ENCODE assay signal across 8 cellular contexts in the genomic region with DNA sequence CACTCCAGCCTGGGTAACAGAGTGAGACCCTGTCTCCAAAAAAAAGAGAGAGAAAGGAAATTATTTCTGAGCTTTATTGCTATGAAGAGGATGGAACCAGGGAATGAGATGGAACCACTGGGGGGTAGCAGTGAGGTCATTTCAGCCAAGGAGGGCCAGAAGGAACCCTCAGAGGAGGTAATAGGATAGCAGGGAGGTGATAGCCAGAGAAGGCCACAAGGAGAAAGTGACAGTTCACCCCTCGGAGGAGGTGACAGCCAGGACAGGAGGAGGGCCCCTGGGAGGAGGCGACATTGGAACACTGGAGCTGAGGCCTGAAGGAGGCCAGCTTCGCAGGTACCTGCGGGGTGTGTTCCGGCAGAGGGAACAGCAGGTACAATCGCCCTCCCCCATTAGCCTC. TPM values are rescaled to one million over a fixed set of nuclear protein-coding genes. Genes with fewer than 3 reads are reported as not detected.
DNase-seq lines count a peak whose midpoint lies in the region; ATAC-seq and TF ChIP-seq lines count a peak whose summit lies in the region.

No MANE protein-coding gene starts in this region.

- intact Hi-C loops in upper lobe of right lung (cut with DNase I) = no loop called here

- no peaks in the 10 kb centered on the region for H3K9me3 ChIP-seq in upper lobe of right lung

- peak overlapping the region; percentile 83 for H3K4me3 Mint-ChIP-seq in activated CD4-positive, alpha-beta memory T cell treated with anti-CD3 and anti-CD28 coated beads, Interleukin-2, amount 10 ng/mL, durations not matched to agents 7 days and 5 days

- in situ Hi-C loops in Caki2 (cut with HindIII; ENCODE audit: low pct_unique_long_range_greater_than_20kb, low sequenced_read_pairs) = no loop called here

- no peak overlapping the region for H3K4me3 ChIP-seq in kidney epithelial cell (ENCODE audit: low read depth, low read length)
- peak overlapping the region; percentile 93 for H3K4me3 ChIP-seq in upper lobe of right lung

- peaks cover 1% of the 10 kb centered on the region for H3K27me3 Mint-ChIP-seq in activated CD4-positive, alpha-beta memory T cell treated with anti-CD3 and anti-CD28 coated beads, Interleukin-2, amount 10 ng/mL, durations not matched to agents 7 days and 5 days

- H3K27ac Mint-ChIP-seq in activated CD4-positive, alpha-beta memory T cell treated with anti-CD3 and anti-CD28 coated beads, Interleukin-2, amount 10 ng/mL, durations not matched to agents 7 days and 5 days = peak overlapping the region; percentile 29

- peaks cover 15% of the 10 kb centered on the region for H3K4me1 ChIP-seq in upper lobe of right lung

- no peaks in the 10 kb centered on the region for H3K27me3 ChIP-seq in kidney epithelial cell (ENCODE audit: control insufficient read depth, insufficient read depth, low read length)
- no peaks in the 10 kb centered on the region for H3K27me3 ChIP-seq in upper lobe of right lung

- no peaks in the 10 kb centered on the region for H3K9me3 Mint-ChIP-seq in activated CD4-positive, alpha-beta memory T cell treated with anti-CD3 and anti-CD28 coated beads, Interleukin-2, amount 10 ng/mL, durations not matched to agents 7 days and 5 days

- POLR2A ChIA-PET in activated CD4-positive, alpha-beta memory T cell treated with anti-CD3 and anti-CD28 coated beads, Interleukin-2, amount 10 ng/mL, durations not matched to agents 7 days and 5 days (lab: Charles Lee) = interaction anchor here (1.0 to 4.5 kb wide), 7 partner anchors 17 to 82 kb away, joined by 3 to 28 read pairs (median 5); a partner anchor contains a TSS

- DNase-seq in Caki2 (ENCODE audit: low read depth) (peak; percentile 51), HT1080 (ENCODE audit: low read depth) (peak; percentile 31), kidney epithelial cell (ENCODE audit: low read depth) (no peak), upper lobe of right lung (no peak), putamen (ENCODE audit: low spot score) (no peak)
- DNase-seq in activated CD4-positive, alpha-beta memory T cell treated with anti-CD3 and anti-CD28 coated beads, Interleukin-2, amount 10 ng/mL, durations not matched to agents 7 days and 5 days = no peak

- H3K36me3 ChIP-seq in kidney epithelial cell (ENCODE audit: control insufficient read depth, insufficient read depth, low read length) (no peaks in the 10 kb centered on the region), upper lobe of right lung (peaks cover 7% of the 10 kb centered on the region)

- no peak for ATAC-seq in upper lobe of right lung
- ATAC-seq in HG02884 (IDR thresholded peaks at IDR 0.05; ENCODE audit: unreplicated experiment) = no peak
- no peak for ATAC-seq in HG02571 (IDR thresholded peaks at IDR 0.05; ENCODE audit: unreplicated experiment)

- CTCF ChIA-PET in activated CD4-positive, alpha-beta memory T cell treated with anti-CD3 and anti-CD28 coated beads, Interleukin-2, amount 10 ng/mL, durations not matched to agents 7 days and 5 days (lab: Charles Lee) = interaction anchor here (0.9 to 4.0 kb wide), 10 partner anchors 9 to 250 kb away, joined by 3 to 29 read pairs (median 4); a partner anchor contains a TSS

- H3K36me3 Mint-ChIP-seq in activated CD4-positive, alpha-beta memory T cell treated with anti-CD3 and anti-CD28 coated beads, Interleukin-2, amount 10 ng/mL, durations not matched to agents 7 days and 5 days (ENCODE audit: low read depth) = peaks cover 7% of the 10 kb centered on the region

- peak; percentile 29 for TF ChIP-seq CTCF in kidney epithelial cell (IDR thresholded peaks at IDR 0.05; ENCODE audit: insufficient read depth, low read length, poor library complexity, severe bottlenecking)
- TF ChIP-seq CTCF in upper lobe of right lung (IDR thresholded peaks at IDR 0.05) = no peak

- peaks cover 23% of the 10 kb centered on the region for H3K4me1 Mint-ChIP-seq in activated CD4-positive, alpha-beta memory T cell treated with anti-CD3 and anti-CD28 coated beads, Interleukin-2, amount 10 ng/mL, durations not matched to agents 7 days and 5 days

- H3K27ac ChIP-seq in upper lobe of right lung = peak overlapping the region; percentile 76

RNA-seq across cellular contexts. Expression of a gene that starts 0.7 kb away (rescaled TPM):
- 15.4 and 17.8 TPM in 2 replicates for total RNA-seq in Caki2 (2014; rRNA removed; shearing (Covaris generic); ENCODE audit: low replicate concordance)
- total RNA-seq in HT1080 (2014; rRNA removed; shearing (Covaris generic)) = 9.1 and 20.9 TPM in 2 replicates
- 8.5 and 9.1 TPM in 2 replicates for polyA plus RNA-seq in HT1080 (2015; cell fraction: cytosol; rRNA removed)
- polyA plus RNA-seq in HT1080 (2015; cell fraction: nucleus; rRNA removed) = 19.4 and 21.4 TPM in 2 replicates
- 10 to 100 TPM; 42.7 to 44.0 TPM for total RNA-seq in activated CD4-positive, alpha-beta memory T cell treated with anti-CD3 and anti-CD28 coated beads, Interleukin-2, amount 10 ng/mL, durations not matched to agents 7 days and 5 days
- total RNA-seq in kidney epithelial cell (28.8 and 34.4 TPM in 2 replicates), upper lobe of right lung (40.8 TPM)

RNA-seq across cellular contexts. Expression of a gene that starts 16.8 kb away (rescaled TPM):
- total RNA-seq in Caki2 (2014; rRNA removed; shearing (Covaris generic); ENCODE audit: low replicate concordance) = 828 and 869 TPM in 2 replicates
- total RNA-seq in HT1080 (2014; rRNA removed; shearing (Covaris generic)) = 456 and 535 TPM in 2 replicates
- 296 and 419 TPM in 2 replicates for polyA plus RNA-seq in HT1080 (2015; cell fraction: cytosol; rRNA removed)
- 97.6 and 115 TPM in 2 replicates for polyA plus RNA-seq in HT1080 (2015; cell fraction: nucleus; rRNA removed)
- total RNA-seq in activated CD4-positive, alpha-beta memory T cell treated with anti-CD3 and anti-CD28 coated beads, Interleukin-2, amount 10 ng/mL, durations not matched to agents 7 days and 5 days = 100 to 1,000 TPM; 180 to 186 TPM
- total RNA-seq in kidney epithelial cell = 333 and 367 TPM in 2 replicates
- total RNA-seq in upper lobe of right lung = 76.9 TPM

RNA-seq across cellular contexts. Expression of a gene that starts 46.3 kb away (rescaled TPM):
- total RNA-seq in Caki2 (2014; rRNA removed; shearing (Covaris generic); ENCODE audit: low replicate concordance) = 349 and 410 TPM in 2 replicates
- total RNA-seq in HT1080 (2014; rRNA removed; shearing (Covaris generic)) = 97.3 and 120 TPM in 2 replicates
- 870 and 872 TPM in 2 replicates for polyA plus RNA-seq in HT1080 (2015; cell fraction: cytosol; rRNA removed)
- 1,277 and 1,293 TPM in 2 replicates for polyA plus RNA-seq in HT1080 (2015; cell fraction: nucleus; rRNA removed)
- not detected for total RNA-seq in activated CD4-positive, alpha-beta memory T cell treated with anti-CD3 and anti-CD28 coated beads, Interleukin-2, amount 10 ng/mL, durations not matched to agents 7 days and 5 days
- total RNA-seq in kidney epithelial cell (637 and 822 TPM in 2 replicates), upper lobe of right lung (105 TPM)

RNA-seq across cellular contexts. Expression of a gene that starts 57.7 kb away (rescaled TPM):
- not detected in 2 replicates for total RNA-seq in Caki2 (2014; rRNA removed; shearing (Covaris generic); ENCODE audit: low replicate concordance)
- total RNA-seq in HT1080 (2014; rRNA removed; shearing (Covaris generic)) = not detected in 2 replicates
- polyA plus RNA-seq in HT1080 (2015; cell fraction: cytosol; rRNA removed) = not detected in 2 replicates
- polyA plus RNA-seq in HT1080 (2015; cell fraction: nucleus; rRNA removed) = 0.08 TPM in 1 of 2 replicates, not detected in the other
- total RNA-seq in activated CD4-positive, alpha-beta memory T cell treated with anti-CD3 and anti-CD28 coated beads, Interleukin-2, amount 10 ng/mL, durations not matched to agents 7 days and 5 days = not detected
- total RNA-seq in kidney epithelial cell (0.08 and 0.14 TPM in 2 replicates), upper lobe of right lung (22.7 TPM)

RNA-seq across cellular contexts. Expression of a gene that starts 58.3 kb away (rescaled TPM):
- total RNA-seq in Caki2 (2014; rRNA removed; shearing (Covaris generic); ENCODE audit: low replicate concordance) = 115 and 120 TPM in 2 replicates
- total RNA-seq in HT1080 (2014; rRNA removed; shearing (Covaris generic)) = 55.4 and 64.5 TPM in 2 replicates
- 98.9 and 105 TPM in 2 replicates for polyA plus RNA-seq in HT1080 (2015; cell fraction: cytosol; rRNA removed)
- polyA plus RNA-seq in HT1080 (2015; cell fraction: nucleus; rRNA removed) = 39.1 and 39.4 TPM in 2 replicates
- total RNA-seq in activated CD4-positive, alpha-beta memory T cell treated with anti-CD3 and anti-CD28 coated beads, Interleukin-2, amount 10 ng/mL, durations not matched to agents 7 days and 5 days = 100 to 1,000 TPM; 390 to 402 TPM
- total RNA-seq in kidney epithelial cell (253 and 262 TPM in 2 replicates), upper lobe of right lung (204 TPM)

Comparison
In these comparisons a context has a peak if more than half of its experiments do, and no peak if none do; other contexts are left out.
1. DNase-seq: peak in Caki2 (single experiment) and HT1080 (single experiment); none in activated CD4-positive, alpha-beta memory T cell treated with anti-CD3 and anti-CD28 coated beads, Interleukin-2, amount 10 ng/mL, durations not matched to agents 7 days and 5 days (single experiment), kidney epithelial cell (single experiment), upper lobe of right lung (single experiment) and putamen (single experiment).
2. RNA of a gene that starts 46.3 kb away (total RNA-seq): 637 to 822 TPM in kidney epithelial cell, 349 to 410 TPM in Caki2, 97.3 to 120 TPM in HT1080 and 105 TPM in upper lobe of right lung (single experiment); not detected in activated CD4-positive, alpha-beta memory T cell treated with anti-CD3 and anti-CD28 coated beads, Interleukin-2, amount 10 ng/mL, durations not matched to agents 7 days and 5 days; every median in the first group is over 10 times any median in the second.